In the genomic region with DNA sequence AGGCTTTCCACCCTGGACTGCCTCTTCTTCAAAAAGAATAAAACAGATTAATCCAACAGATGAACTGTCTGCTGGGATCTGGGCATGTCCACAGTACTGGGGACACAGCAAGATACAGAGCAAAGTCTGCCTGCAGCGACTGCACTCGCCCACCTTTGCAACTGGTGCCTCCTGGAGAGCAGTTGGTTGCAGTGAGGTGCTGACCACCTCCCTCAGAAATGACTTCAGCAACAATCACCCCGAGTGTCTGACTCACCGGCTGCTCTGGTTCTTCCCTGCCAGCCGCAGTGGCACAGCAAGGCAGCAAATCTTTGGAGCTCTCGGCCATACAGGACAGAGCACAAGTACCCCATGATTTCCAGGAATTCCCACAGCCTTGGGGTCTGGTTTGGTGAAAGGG, we compare ENCODE assay signal across 11 cellular contexts.
A peak's percentile ranks its signal among the peaks of the same experiment; 100 is the strongest.
DNase-seq lines count a peak whose midpoint lies in the region; ATAC-seq, FAIRE-seq and TF ChIP-seq lines count a peak whose summit lies in the region.
"Had no signal": no experiment of that assay in that cellular context is flagged by ENCODE, and none has a peak within 500 bp of the region (broad histone marks: within the 10 kb centered on the region; RNA-seq: fewer than 3 reads in every experiment).

No MANE protein-coding gene starts in this region.

- H3K27ac ChIP-seq in esophagus squamous epithelium = peak overlapping the region; percentile 48 to 87 (median 69)
- H3K27ac ChIP-seq in prostate gland = no peak overlapping the region

- no peaks in the 10 kb centered on the region for H3K9me3 ChIP-seq in esophagus squamous epithelium
- no peaks in the 10 kb centered on the region for H3K9me3 ChIP-seq in prostate gland
- H3K9me3 ChIP-seq: Peyer's patch had no signal

- no peaks in the 10 kb centered on the region for H3K36me3 ChIP-seq in esophagus squamous epithelium
- no peaks in the 10 kb centered on the region for H3K36me3 ChIP-seq in prostate gland
- H3K36me3 ChIP-seq: Peyer's patch had no signal

- peaks cover 48% of the 10 kb centered on the region for H3K4me1 Mint-ChIP-seq in stimulated activated effector memory CD8-positive, alpha-beta T cell treated with anti-CD3 and anti-CD28 coated beads, Interleukin-12 subunit alpha, Interleukin-12 subunit beta, amount 100 ng/mL, for 72 hours

- intact Hi-C loops in esophagus squamous epithelium (cut with DNase I) = loop anchor here (10.0 kb wide), 1 partner anchor 589 kb away; no protein-coding TSS in a partner anchor
- intact Hi-C loops in prostate gland (cut with DNase I) = no loop called here

- DNase-seq in activated CD8-positive, alpha-beta memory T cell treated with anti-CD3 and anti-CD28 coated beads for 24 hours = peak; percentile 55
- DNase-seq in activated CD8-positive, alpha-beta memory T cell treated with anti-CD3 and anti-CD28 coated beads, Interleukin-2, amount 50 U/mL, for 48 hours = no peak
- DNase-seq in RCC 7860 (ENCODE audit: low spot score) (peak; percentile 80), esophagus squamous epithelium (lab: John Stamatoyannopoulos, UW) (no peak), KG1 (lab: John Stamatoyannopoulos, UW) (no peak), prostate gland (ENCODE audit: low spot score) (no peak)
- DNase-seq in stimulated activated effector memory CD8-positive, alpha-beta T cell treated with anti-CD3 and anti-CD28 coated beads, Interleukin-12 subunit alpha, Interleukin-12 subunit beta, amount 100 ng/mL, for 72 hours (ENCODE audit: low spot score in 2 of 2) = no peak
- DNase-seq: activated gamma-delta T cell, natural killer cell, Peyer's patch had no signal

- no peaks in the 10 kb centered on the region for H3K36me3 Mint-ChIP-seq in stimulated activated effector memory CD8-positive, alpha-beta T cell treated with anti-CD3 and anti-CD28 coated beads, Interleukin-12 subunit alpha, Interleukin-12 subunit beta, amount 100 ng/mL, for 72 hours
- H3K36me3 Mint-ChIP-seq: natural killer cell had no signal

- no peak overlapping the region for H3K4me3 Mint-ChIP-seq in stimulated activated effector memory CD8-positive, alpha-beta T cell treated with anti-CD3 and anti-CD28 coated beads, Interleukin-12 subunit alpha, Interleukin-12 subunit beta, amount 100 ng/mL, for 72 hours
- H3K4me3 Mint-ChIP-seq: natural killer cell had no signal

- no peaks in the 10 kb centered on the region for H3K27me3 ChIP-seq in esophagus squamous epithelium
- no peaks in the 10 kb centered on the region for H3K27me3 ChIP-seq in prostate gland (replicated peaks; ENCODE audit: insufficient read depth)
- H3K27me3 ChIP-seq: Peyer's patch had no signal

- no peaks in the 10 kb centered on the region for H3K9me3 Mint-ChIP-seq in stimulated activated effector memory CD8-positive, alpha-beta T cell treated with anti-CD3 and anti-CD28 coated beads, Interleukin-12 subunit alpha, Interleukin-12 subunit beta, amount 100 ng/mL, for 72 hours
- H3K9me3 Mint-ChIP-seq: natural killer cell had no signal

- 59 to 80% methylated on average over 3 to 6 of the region's 6 CpGs for WGBS in esophagus squamous epithelium, 2 donors
- WGBS in prostate gland = 93% methylated on average over 6 of the region's 6 CpGs

- TF ChIP-seq POLR2A in esophagus squamous epithelium (IDR thresholded peaks at IDR 0.05) = peak in 1 of 4 donors; percentile 11
- no peak for TF ChIP-seq POLR2A in prostate gland (IDR thresholded peaks at IDR 0.05)

- peak; percentile 82 for FAIRE-seq in RCC 7860 (lab: Jason Lieb, UNC)

- H3K4me3 ChIP-seq in esophagus squamous epithelium = no peak overlapping the region
- no peak overlapping the region for H3K4me3 ChIP-seq in prostate gland
- H3K4me3 ChIP-seq: Peyer's patch had no signal

- TF ChIP-seq CTCF in esophagus squamous epithelium (IDR thresholded peaks at IDR 0.05) (no peak), prostate gland (IDR thresholded peaks at IDR 0.05) (no peak)

- peak; percentile 42 for ATAC-seq in stimulated activated effector memory CD8-positive, alpha-beta T cell treated with anti-CD3 and anti-CD28 coated beads, Interleukin-12 subunit alpha, Interleukin-12 subunit beta, amount 100 ng/mL, for 72 hours
- ATAC-seq in GM19452 (IDR thresholded peaks at IDR 0.05; ENCODE audit: unreplicated experiment) = no peak
- ATAC-seq: natural killer cell had no signal

- peaks cover 32 to 92% (median 42%) of the 10 kb centered on the region in 3 donors for H3K4me1 ChIP-seq in esophagus squamous epithelium
- H3K4me1 ChIP-seq in prostate gland (replicated peaks) = no peaks in the 10 kb centered on the region

- H3K27ac Mint-ChIP-seq in stimulated activated effector memory CD8-positive, alpha-beta T cell treated with anti-CD3 and anti-CD28 coated beads, Interleukin-12 subunit alpha, Interleukin-12 subunit beta, amount 100 ng/mL, for 72 hours = no peak overlapping the region
- H3K27ac Mint-ChIP-seq: natural killer cell had no signal

Comparison
In these comparisons a context has a peak if more than half of its experiments do, and no peak if none do; other contexts are left out.
1. DNase-seq: peak in activated CD8-positive, alpha-beta memory T cell treated with anti-CD3 and anti-CD28 coated beads for 24 hours (single experiment) and RCC 7860 (single experiment); none in activated CD8-positive, alpha-beta memory T cell treated with anti-CD3 and anti-CD28 coated beads, Interleukin-2, amount 50 U/mL, for 48 hours (single experiment), esophagus squamous epithelium (single experiment), stimulated activated effector memory CD8-positive, alpha-beta T cell treated with anti-CD3 and anti-CD28 coated beads, Interleukin-12 subunit alpha, Interleukin-12 subunit beta, amount 100 ng/mL, for 72 hours (0 of 2), KG1 (single experiment) and prostate gland (single experiment).
2. H3K27ac ChIP-seq: peak in esophagus squamous epithelium (4 of 4); none in prostate gland (0 of 2).